Comparison of ENCODE assay signal across 8 cellular contexts in genomic region chr5:77491783-77492652, GRCh38. TPM values are rescaled to one million over a fixed set of nuclear protein-coding genes. Genes with fewer than 3 reads are reported as not detected.
DNase-seq lines count a peak whose midpoint lies in the region; ATAC-seq and TF ChIP-seq lines count a peak whose summit lies in the region.

WDR41 (minus strand) TSS chr5:77492316; CDS start chr5:77492220, 96 bp downstream.

- no peaks in the 10 kb centered on the region for H3K9me3 ChIP-seq in thymus (ENCODE audit: control insufficient read depth)

- WGBS in thymus: under 1% methylated on average over 90 of the region's 90 CpGs

- no peaks in the 10 kb centered on the region for H3K9me3 Mint-ChIP-seq in activated naive CD8-positive, alpha-beta T cell (ENCODE audit: low read depth)
- H3K9me3 Mint-ChIP-seq in glutamatergic neuron (ENCODE audit: unreplicated experiment): peaks cover 5% of the 10 kb centered on the region
- H3K9me3 Mint-ChIP-seq in osteocyte (ENCODE audit: unreplicated experiment): no peaks in the 10 kb centered on the region

- TF ChIP-seq CTCF in GM12864 (IDR thresholded peaks at IDR 0.05; ENCODE audit: low read depth, low read length, missing control alignments) (peak; percentile 89), glutamatergic neuron (IDR thresholded peaks at IDR 0.05; ENCODE audit: partially characterized antibody, unreplicated experiment) (peak; percentile 91), osteocyte (IDR thresholded peaks at IDR 0.05) (no peak)

- H3K27me3 ChIP-seq in thymus (ENCODE audit: control insufficient read depth, insufficient read depth): no peaks in the 10 kb centered on the region

- H3K4me1 ChIP-seq in thymus (ENCODE audit: control insufficient read depth, insufficient read depth, low read length): no peaks in the 10 kb centered on the region

- peak within 1 kb of the TSS; percentile 90 for H3K27ac Mint-ChIP-seq in activated naive CD8-positive, alpha-beta T cell
- H3K27ac Mint-ChIP-seq in glutamatergic neuron (ENCODE audit: unreplicated experiment): peak within 1 kb of the TSS; percentile 83
- H3K27ac Mint-ChIP-seq in osteocyte (ENCODE audit: unreplicated experiment): peak within 1 kb of the TSS; percentile 99

- H3K4me1 Mint-ChIP-seq in activated naive CD8-positive, alpha-beta T cell (ENCODE audit: low read depth): peaks cover 9% of the 10 kb centered on the region
- H3K4me1 Mint-ChIP-seq in glutamatergic neuron (ENCODE audit: low read depth, unreplicated experiment): peaks cover 9% of the 10 kb centered on the region
- H3K4me1 Mint-ChIP-seq in osteocyte (ENCODE audit: unreplicated experiment): peaks cover 19% of the 10 kb centered on the region

- peak; percentile 91 for DNase-seq in GM12864 (ENCODE audit: low read depth)
- DNase-seq in NCI-H1092 (lab: John Stamatoyannopoulos, UW): peak; percentile 58
- peak; percentile 89 for DNase-seq in SKM-1 treated with dmso at 0.1 percent for 144 hours (lab: John Stamatoyannopoulos, UW; ENCODE audit: unreplicated experiment)
- DNase-seq in glutamatergic neuron: peak; percentile 93
- peak; percentile 97 for DNase-seq in osteocyte (ENCODE audit: extremely low spot score, unreplicated experiment)

- H3K4me3 ChIP-seq in GM12864 (ENCODE audit: low read depth, low read length) (peak within 1 kb of the TSS; percentile 99), thymus (ENCODE audit: low read length) (peak within 1 kb of the TSS; percentile 73)

- peak within 1 kb of the TSS; percentile 90 for H3K4me3 Mint-ChIP-seq in activated naive CD8-positive, alpha-beta T cell
- H3K4me3 Mint-ChIP-seq in glutamatergic neuron (ENCODE audit: unreplicated experiment): peak within 1 kb of the TSS; percentile 96
- peak within 1 kb of the TSS; percentile 95 for H3K4me3 Mint-ChIP-seq in osteocyte (ENCODE audit: unreplicated experiment)

- peak; percentile 92 for ATAC-seq in HG02610 (IDR thresholded peaks at IDR 0.05; ENCODE audit: unreplicated experiment)

- H3K27me3 Mint-ChIP-seq in activated naive CD8-positive, alpha-beta T cell: peaks cover 9% of the 10 kb centered on the region
- H3K27me3 Mint-ChIP-seq in glutamatergic neuron (ENCODE audit: unreplicated experiment) (peaks cover 4% of the 10 kb centered on the region), osteocyte (ENCODE audit: unreplicated experiment) (peaks cover 26% of the 10 kb centered on the region)

- peak within 1 kb of the TSS; percentile 90 for H3K27ac ChIP-seq in thymus (ENCODE audit: low read depth)

- no peaks in the 10 kb centered on the region for H3K36me3 Mint-ChIP-seq in activated naive CD8-positive, alpha-beta T cell
- no peaks in the 10 kb centered on the region for H3K36me3 Mint-ChIP-seq in glutamatergic neuron (ENCODE audit: unreplicated experiment)
- peaks cover 9% of the 10 kb centered on the region for H3K36me3 Mint-ChIP-seq in osteocyte (ENCODE audit: unreplicated experiment)

- H3K36me3 ChIP-seq in thymus (ENCODE audit: control insufficient read depth, insufficient read depth): no peaks in the 10 kb centered on the region

RNA-seq across cellular contexts. Expression of gene WDR41, which starts in this region (rescaled TPM):
- total RNA-seq in glutamatergic neuron (ENCODE audit: unreplicated experiment): 49.3 TPM
- total RNA-seq in osteocyte: 72.1 and 74.6 TPM in 2 replicates
- polyA plus RNA-seq in thymus: 19.6 TPM

Comparison
In these comparisons a context has a peak if more than half of its experiments do, and no peak if none do; other contexts are left out.
1. Peak in every context shown above with its lines: DNase-seq, ATAC-seq, H3K4me3 ChIP-seq and H3K27ac ChIP-seq.